ENCODE assay signal across 1 cellular context in the genomic region with DNA sequence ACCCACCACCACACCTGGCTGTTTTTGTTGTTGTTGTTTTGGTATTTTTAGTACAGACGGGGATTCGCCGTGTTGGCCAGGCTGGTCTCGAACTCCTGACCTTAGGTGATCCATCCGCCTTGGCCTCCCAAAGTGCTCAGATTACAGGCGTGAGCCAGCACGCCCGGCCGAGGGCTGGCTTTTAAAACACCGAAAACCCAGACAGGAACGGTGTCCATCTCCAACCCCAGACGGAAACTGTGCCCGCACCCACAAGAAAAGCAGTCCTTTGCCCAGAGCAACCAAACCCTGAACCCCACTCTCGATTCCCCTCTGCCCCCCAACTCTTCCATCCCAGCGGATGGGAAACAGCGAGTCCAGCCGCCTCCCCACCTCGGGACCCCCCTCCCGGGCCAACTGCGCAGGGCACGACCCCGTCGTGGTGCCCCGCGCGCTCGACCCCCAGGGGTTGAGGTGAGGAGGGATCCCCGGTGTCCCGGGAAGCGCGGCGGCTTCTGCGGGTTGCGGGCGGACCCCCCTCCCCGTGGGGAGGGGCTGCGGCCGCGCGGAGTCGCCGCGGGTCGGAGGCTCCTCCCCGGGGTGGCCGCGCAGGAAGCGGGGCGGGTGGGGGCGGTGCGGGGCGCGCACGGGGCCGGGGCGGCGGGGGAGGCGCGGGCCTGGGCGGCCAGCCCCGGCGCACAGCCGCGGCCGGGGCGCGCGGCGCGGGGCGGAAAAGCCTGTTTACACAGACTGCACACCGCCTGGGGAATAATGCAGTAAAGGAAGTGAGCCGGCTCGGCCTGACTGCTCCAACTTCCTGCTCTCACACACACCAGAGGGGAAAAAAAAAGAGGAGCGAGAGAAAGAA.
TF ChIP-seq lines count a peak whose summit lies in the region.

A gene (plus strand): TSS at position 651 of the 847 bp plus-strand sequence.

TF ChIP-seq in HEK293, 187 proteins besides CTCF, POLR2A, EP300 and RAD21 (continued from another document):
- TF ChIP-seq, protein P1, sequence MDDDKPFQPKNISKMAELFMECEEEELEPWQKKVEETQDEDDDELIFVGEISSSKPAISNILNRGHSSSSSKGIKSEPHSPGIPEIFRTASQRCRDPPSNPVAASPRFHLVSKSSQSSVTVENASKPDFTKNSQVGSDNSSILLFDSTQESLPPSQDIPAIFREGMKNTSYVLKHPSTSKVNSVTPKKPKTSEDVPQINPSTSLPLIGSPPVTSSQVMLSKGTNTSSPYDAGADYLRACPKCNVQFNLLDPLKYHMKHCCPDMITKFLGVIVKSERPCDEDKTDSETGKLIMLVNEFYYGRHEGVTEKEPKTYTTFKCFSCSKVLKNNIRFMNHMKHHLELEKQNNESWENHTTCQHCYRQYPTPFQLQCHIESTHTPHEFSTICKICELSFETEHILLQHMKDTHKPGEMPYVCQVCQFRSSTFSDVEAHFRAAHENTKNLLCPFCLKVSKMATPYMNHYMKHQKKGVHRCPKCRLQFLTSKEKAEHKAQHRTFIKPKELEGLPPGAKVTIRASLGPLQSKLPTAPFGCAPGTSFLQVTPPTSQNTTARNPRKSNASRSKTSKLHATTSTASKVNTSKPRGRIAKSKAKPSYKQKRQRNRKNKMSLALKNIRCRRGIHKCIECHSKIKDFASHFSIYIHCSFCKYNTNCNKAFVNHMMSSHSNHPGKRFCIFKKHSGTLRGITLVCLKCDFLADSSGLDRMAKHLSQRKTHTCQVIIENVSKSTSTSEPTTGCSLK (tag by site-specific recombination; IDR thresholded peaks at IDR 0.05) = no peak
- TF ChIP-seq ZSCAN16 (tag by site-specific recombination; IDR thresholded peaks at IDR 0.05) (peak; percentile 97), ZNF239 (tag by site-specific recombination; IDR thresholded peaks at IDR 0.05) (no peak), OVOL3 (tag by site-specific recombination; IDR thresholded peaks at IDR 0.05) (no peak), YY2 (tag by site-specific recombination; IDR thresholded peaks at IDR 0.05) (no peak), ZNF37A (tag by site-specific recombination; IDR thresholded peaks at IDR 0.05) (no peak), ZNF555 (tag by site-specific recombination; conservative IDR thresholded peaks at IDR 0.05) (no peak), ZNF624 (tag by site-specific recombination; IDR thresholded peaks at IDR 0.05) (no peak), ZIC2 (tag by site-specific recombination; IDR thresholded peaks at IDR 0.05) (peak; percentile 90), TRIM28 (IDR thresholded peaks at IDR 0.05; ENCODE audit: borderline replicate concordance, low read length) (no peak), ZBTB1 (tag by site-specific recombination; IDR thresholded peaks at IDR 0.05) (no peak), ZNF114 (tag by site-specific recombination; IDR thresholded peaks at IDR 0.05) (no peak), MYNN (tag by site-specific recombination; IDR thresholded peaks at IDR 0.05; ENCODE audit: borderline replicate concordance) (peak; percentile 63; the same call in 1 of the 2 replicates)
- TF ChIP-seq, protein P2, sequence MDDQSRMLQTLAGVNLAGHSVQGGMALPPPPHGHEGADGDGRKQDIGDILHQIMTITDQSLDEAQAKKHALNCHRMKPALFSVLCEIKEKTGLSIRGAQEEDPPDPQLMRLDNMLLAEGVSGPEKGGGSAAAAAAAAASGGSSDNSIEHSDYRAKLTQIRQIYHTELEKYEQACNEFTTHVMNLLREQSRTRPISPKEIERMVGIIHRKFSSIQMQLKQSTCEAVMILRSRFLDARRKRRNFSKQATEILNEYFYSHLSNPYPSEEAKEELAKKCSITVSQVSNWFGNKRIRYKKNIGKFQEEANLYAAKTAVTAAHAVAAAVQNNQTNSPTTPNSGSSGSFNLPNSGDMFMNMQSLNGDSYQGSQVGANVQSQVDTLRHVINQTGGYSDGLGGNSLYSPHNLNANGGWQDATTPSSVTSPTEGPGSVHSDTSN (CRISPR knock-in tag; IDR thresholded peaks at IDR 0.05) = no peak
